2 cellular contexts compared by ENCODE assay signal in the genomic region with DNA sequence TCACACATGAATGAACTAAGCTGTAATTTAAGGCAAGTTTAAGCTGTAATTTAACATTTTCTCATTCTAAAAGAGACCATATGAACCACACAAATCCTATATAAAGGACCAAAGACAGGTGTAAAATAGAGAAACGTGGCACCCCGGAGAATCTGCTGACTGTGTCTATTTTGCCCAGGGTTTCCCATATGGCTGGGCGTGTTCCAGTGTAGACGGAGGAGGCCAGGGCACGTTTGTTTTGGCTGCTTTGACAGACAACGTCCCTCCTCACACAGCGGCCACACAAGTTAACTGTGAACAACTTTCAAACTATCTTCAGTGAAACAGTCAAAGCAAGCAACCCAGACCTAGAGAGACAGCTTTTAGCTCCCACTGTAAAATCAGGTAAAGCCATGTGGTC.
A peak's percentile ranks its signal among the peaks of the same experiment; 100 is the strongest.
TF ChIP-seq lines count a peak whose summit lies in the region.

No MANE protein-coding gene starts in this region.

TF ChIP-seq in GM23338, 12 proteins besides CTCF, POLR2A, EP300 and RAD21 (continues in another document):
- TF ChIP-seq STAT1 (IDR thresholded peaks at IDR 0.05; ENCODE audit: unreplicated experiment) (no peak), ZNF462 (CRISPR knock-in tag; IDR thresholded peaks at IDR 0.05) (no peak), NANOG (IDR thresholded peaks at IDR 0.05; ENCODE audit: borderline replicate concordance) (no peak), ZNF331 (CRISPR knock-in tag; IDR thresholded peaks at IDR 0.05; ENCODE audit: low read depth) (no peak), REST (IDR thresholded peaks at IDR 0.05; ENCODE audit: unreplicated experiment) (no peak), POLR2AphosphoS5 (IDR thresholded peaks at IDR 0.05; ENCODE audit: low read depth) (no peak), ZNF114 (CRISPR knock-in tag; IDR thresholded peaks at IDR 0.05) (no peak), EZH2 (IDR thresholded peaks at IDR 0.05; ENCODE audit: low read depth, unreplicated experiment) (no peak), CREB1 (CRISPR knock-in tag; IDR thresholded peaks at IDR 0.05; ENCODE audit: low read depth) (no peak), JUNB (IDR thresholded peaks at IDR 0.05; ENCODE audit: unreplicated experiment) (no peak)

TF ChIP-seq in H1, 55 proteins besides CTCF, POLR2A, EP300 and RAD21:
- no peak for TF ChIP-seq BCL11A (IDR thresholded peaks at IDR 0.05; ENCODE audit: low read depth in 2 of 2, low read length in 2 of 2)
- 0 out of 2 replicates have a peak, but pooled peaks have one; percentile 37 for TF ChIP-seq MAFK (IDR thresholded peaks at IDR 0.05; ENCODE audit: low read depth, low read length)
- no peak for TF ChIP-seq ATF2 (IDR thresholded peaks at IDR 0.05; ENCODE audit: low read length)
TF ChIP-seq in H1: peak in this region for 1.
